Comparison of ENCODE assay signal across 27 cellular contexts in the genomic region with DNA sequence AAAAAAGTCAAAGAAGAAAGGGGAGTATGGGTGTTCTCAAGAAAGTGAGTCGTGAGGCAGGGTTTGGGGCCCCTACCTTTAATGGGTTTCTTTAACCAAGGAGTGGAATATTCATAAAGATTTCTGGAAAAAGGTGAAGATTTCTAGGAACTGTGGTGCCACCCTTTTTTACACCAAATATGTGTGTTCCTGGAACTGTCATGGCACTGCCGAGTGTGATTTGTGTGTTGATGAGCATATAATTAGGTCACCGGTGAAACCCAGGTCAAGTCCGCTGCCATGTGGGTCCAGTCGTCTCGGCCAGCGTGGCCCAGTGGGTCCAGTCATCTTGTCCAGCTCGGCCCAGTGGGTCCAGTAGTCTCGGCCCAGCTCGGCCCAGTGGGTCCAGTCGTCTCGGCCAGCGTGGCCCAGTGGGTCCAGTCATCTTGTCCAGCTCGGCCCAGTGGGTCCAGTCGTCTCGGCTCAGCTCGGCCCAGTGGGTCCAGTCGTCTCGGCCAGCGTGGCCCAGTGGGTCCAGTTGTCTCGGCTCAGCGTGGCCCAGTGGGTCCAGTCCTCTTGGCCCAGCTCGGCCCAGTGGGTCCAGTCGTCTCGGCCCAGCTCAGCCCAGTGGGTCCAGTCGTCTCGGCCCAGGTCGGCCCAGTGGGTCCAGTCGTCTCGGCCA. TPM values are rescaled to one million over a fixed set of nuclear protein-coding genes. Genes with fewer than 3 reads are reported as not detected.
"Had no signal": no experiment of that assay in that cellular context is flagged by ENCODE, and none has a peak within 500 bp of the region (broad histone marks: within the 10 kb centered on the region; RNA-seq: fewer than 3 reads in every experiment).

No MANE protein-coding gene starts in this region.

- H3K27ac Mint-ChIP-seq: nephron progenitor cell had no signal

- FAIRE-seq: islet of Langerhans had no signal

- H3K4me1 ChIP-seq: parathyroid adenoma, tibial artery had no signal

- H3K36me3 ChIP-seq: esophagus muscularis mucosa, gastrocnemius medialis, heart right ventricle, left ventricle myocardium inferior, sigmoid colon, tibial artery had no signal

- DNase-seq: cortex of kidney; effector memory CD4-positive, alpha-beta T cell; heart right ventricle; hypothalamus; left ventricle myocardium inferior; mesenchymal stem cell; midbrain; nephron progenitor cell; retina; sigmoid colon; stimulated activated CD4-positive, alpha-beta T cell treated with anti-CD3 and anti-CD28 coated beads, Interleukin-2, amount 100 ng/mL, for 24 hours; stimulated activated CD4-positive, alpha-beta T cell treated with anti-CD3 and anti-CD28 coated beads, Interleukin-4, amount 100 ng/mL, for 4 hours; stimulated activated naive CD4-positive, alpha-beta T cell treated with Interleukin-2 at 50 U/mL for 16 hours; tibial artery had no signal

- H3K27ac ChIP-seq: epithelial cell of prostate, esophagus muscularis mucosa, left ventricle myocardium inferior, parathyroid adenoma, sigmoid colon, skin epidermis, tibial artery had no signal

- H3K4me1 Mint-ChIP-seq: central memory CD8-positive, alpha-beta T cell; nephron progenitor cell had no signal

- H3K4me3 ChIP-seq: esophagus muscularis mucosa, gastrocnemius medialis, heart right ventricle, left ventricle myocardium inferior, lung, psoas muscle, sigmoid colon, skin epidermis, tibial artery had no signal

- H3K9me3 Mint-ChIP-seq: central memory CD8-positive, alpha-beta T cell had no signal

- H3K27me3 ChIP-seq: gastrocnemius medialis had no signal

- H3K4me3 Mint-ChIP-seq: central memory CD8-positive, alpha-beta T cell; nephron progenitor cell had no signal

- ATAC-seq: gastrocnemius medialis, heart right ventricle, psoas muscle had no signal

- H3K9me3 ChIP-seq: gastrocnemius medialis had no signal

RNA-seq across cellular contexts. Expression of gene PTK6, which starts 30.0 kb away (rescaled TPM):
- total RNA-seq: left ventricle myocardium inferior, temporal lobe had no signal

RNA-seq across cellular contexts. Expression of gene KCNQ2, which starts 34.8 kb away (rescaled TPM):
- total RNA-seq: fibroblast of villous mesenchyme, gastrocnemius medialis, omental fat pad, ureter had no signal

RNA-seq across cellular contexts. Expression of gene SRMS, which starts 40.3 kb away (rescaled TPM):
- total RNA-seq: esophagus muscularis mucosa, fibroblast of villous mesenchyme, gastrocnemius medialis, heart right ventricle, left ventricle myocardium inferior, lung, omental fat pad, psoas muscle, sigmoid colon, temporal lobe had no signal
